ENCODE assay signal across 13 cellular contexts in genomic region chr17:12974319-12974661, GRCh38. TPM values are rescaled to one million over a fixed set of nuclear protein-coding genes. Genes with fewer than 3 reads are reported as not detected.
DNase-seq lines count a peak whose midpoint lies in the region; ATAC-seq and TF ChIP-seq lines count a peak whose summit lies in the region.
"Had no signal": no experiment of that assay in that cellular context is flagged by ENCODE, and none has a peak within 500 bp of the region (broad histone marks: within the 10 kb centered on the region; RNA-seq: fewer than 3 reads in every experiment).

No MANE protein-coding gene starts in this region.

- peaks cover 2% of the 10 kb centered on the region for H3K36me3 Mint-ChIP-seq in progenitor cell of endocrine pancreas (ENCODE audit: insufficient read depth)

- H3K4me1 ChIP-seq in adipocyte (ENCODE audit: control insufficient read depth, insufficient read depth, low read length), result peaks cover 4% of the 10 kb centered on the region

- POLR2A ChIA-PET in AG04450 (lab: Yijun Ruan, JAX), result no interaction called here

- no peak overlapping the region for H3K9ac ChIP-seq in adipocyte (ENCODE audit: low read length)

- H3K36me3 ChIP-seq in adipocyte (ENCODE audit: control insufficient read depth, insufficient read depth, low read length, severe bottlenecking), result no peaks in the 10 kb centered on the region

- DNase-seq in AG04450 (ENCODE audit: low read depth, low spot score) (no peak), adipocyte (ENCODE audit: low read depth) (no peak), hepatic stellate cell (ENCODE audit: low spot score) (peak; percentile 35), progenitor cell of endocrine pancreas (ENCODE audit: low spot score, unreplicated experiment) (no peak), NCI-H748 treated with DMSO at 0.1 percent for 48 hours (lab: John Stamatoyannopoulos, UW) (no peak), NCI-H82 (lab: John Stamatoyannopoulos, UW) (no peak), NK-92 (lab: John Stamatoyannopoulos, UW; ENCODE audit: unreplicated experiment) (no peak)
- DNase-seq: midbrain, NCI-H187 treated with DMSO at 0.1 percent for 48 hours, PC-3, T-helper 9 cell had no signal

- peak overlapping the region; percentile 53 for H3K4me3 Mint-ChIP-seq in progenitor cell of endocrine pancreas (ENCODE audit: low read depth)

- H3K27me3 ChIP-seq in AG04450 (ENCODE audit: control insufficient read depth, insufficient read depth, low read length) (peaks cover 7% of the 10 kb centered on the region), adipocyte (replicated peaks; ENCODE audit: control insufficient read depth, insufficient read depth, low read length) (no peaks in the 10 kb centered on the region)

- H3K4me3 ChIP-seq in AG04450 (ENCODE audit: low read depth, low read length) (peak overlapping the region; percentile 51), adipocyte (ENCODE audit: low read length) (peak overlapping the region; percentile 52)

- H3K27ac ChIP-seq in AG04450 (ENCODE audit: low read depth, low read length), result no peak overlapping the region
- H3K27ac ChIP-seq: epithelial cell of prostate had no signal

- no peaks in the 10 kb centered on the region for H3K9me3 Mint-ChIP-seq in progenitor cell of endocrine pancreas (ENCODE audit: low read depth)

- peaks cover 15% of the 10 kb centered on the region for H3K27me3 Mint-ChIP-seq in progenitor cell of endocrine pancreas

- no peak for ATAC-seq in HG02981 (IDR thresholded peaks at IDR 0.05; ENCODE audit: unreplicated experiment)
- ATAC-seq: PC-3 had no signal

- no peaks in the 10 kb centered on the region for H3K9me3 ChIP-seq in AG04450 (ENCODE audit: control insufficient read depth, insufficient read depth, low read length)
- no peaks in the 10 kb centered on the region for H3K9me3 ChIP-seq in adipocyte (ENCODE audit: control insufficient read depth, low read length)

- CTCF ChIA-PET in AG04450 (lab: Charles Lee), result no interaction called here

- no peak for TF ChIP-seq CTCF in AG04450 (IDR thresholded peaks at IDR 0.05; ENCODE audit: low read depth, low read length)
- no peak for TF ChIP-seq CTCF in progenitor cell of endocrine pancreas (IDR thresholded peaks at IDR 0.05; ENCODE audit: unreplicated experiment)

- peaks cover 2% of the 10 kb centered on the region for H3K4me1 Mint-ChIP-seq in progenitor cell of endocrine pancreas (ENCODE audit: low read depth)

- no peak overlapping the region for H3K27ac Mint-ChIP-seq in progenitor cell of endocrine pancreas

RNA-seq across cellular contexts. Expression of gene ELAC2, which starts 43.5 kb away (rescaled TPM):
- polyA plus RNA-seq in AG04450 (2011; rRNA removed), result 41.0 and 42.5 TPM in 2 replicates
- 73.7 and 88.3 TPM in 2 replicates for polyA minus RNA-seq in AG04450 (2011; rRNA and poly(A)+ RNA removed)
- 74.4 and 79.4 TPM in 2 replicates for total RNA-seq in progenitor cell of endocrine pancreas
